In genomic region chr3:194906970-194907629, GRCh38 we compare ENCODE assay signal across 20 cellular contexts.
DNase-seq lines count a peak whose midpoint lies in the region; ATAC-seq and TF ChIP-seq lines count a peak whose summit lies in the region.
"Had no signal": no experiment of that assay in that cellular context is flagged by ENCODE, and none has a peak within 500 bp of the region (broad histone marks: within the 10 kb centered on the region; RNA-seq: fewer than 3 reads in every experiment).

No MANE protein-coding gene starts in this region.

- no peak overlapping the region for H3K27ac ChIP-seq in GM23338 (ENCODE audit: low read depth)
- H3K27ac ChIP-seq in mesendoderm (ENCODE audit: low read depth, low read length) = no peak overlapping the region
- H3K27ac ChIP-seq: coronary artery, PC-9, thyroid gland had no signal

- 0 out of 2 replicates have a peak overlapping the region, but pooled peaks have one; percentile 18 for H2AFZ ChIP-seq in GM23338
- H2AFZ ChIP-seq: PC-9 had no signal

- H3K4me3 Mint-ChIP-seq in Calu3 (ENCODE audit: low read depth, unreplicated experiment) (no peak overlapping the region), GM23338 (no peak overlapping the region)
- no peak overlapping the region for H3K4me3 Mint-ChIP-seq in activated T-helper 17 cell treated with anti-CD3 and anti-CD28 coated beads, Interleukin-2, amount 50 U/mL, for 72 hours
- H3K4me3 Mint-ChIP-seq: CD8-positive, alpha-beta memory T cell; naive thymus-derived CD8-positive, alpha-beta T cell had no signal

- intact Hi-C loops in Calu3 (cut with micrococcal nuclease; ENCODE audit: unreplicated experiment) = no loop called here
- intact Hi-C loops in Right ventricle myocardium superior (cut with DNase I) = no loop called here

- no peaks in the 10 kb centered on the region for H3K9me2 ChIP-seq in GM23338 (ENCODE audit: insufficient read depth)

- H3K79me2 ChIP-seq in GM23338 (replicated peaks; ENCODE audit: insufficient read depth) (no peaks in the 10 kb centered on the region), mesendoderm (ENCODE audit: control insufficient read depth, insufficient read depth, low read length) (no peaks in the 10 kb centered on the region)

- no peak overlapping the region for H3K18ac ChIP-seq in mesendoderm (ENCODE audit: low read length)

- H3K27me3 ChIP-seq in GM23338 (ENCODE audit: insufficient read depth) (no peaks in the 10 kb centered on the region), mesendoderm (ENCODE audit: insufficient read depth, low read length, poor library complexity) (no peaks in the 10 kb centered on the region)
- H3K27me3 ChIP-seq: thyroid gland had no signal

- H3K27me3 Mint-ChIP-seq in Calu3 (ENCODE audit: unreplicated experiment) = peaks cover 36% of the 10 kb centered on the region
- H3K27me3 Mint-ChIP-seq in GM23338 (ENCODE audit: insufficient read depth, low read depth, poor library complexity) = peaks cover 6% of the 10 kb centered on the region
- peaks cover 26% of the 10 kb centered on the region for H3K27me3 Mint-ChIP-seq in activated T-helper 17 cell treated with anti-CD3 and anti-CD28 coated beads, Interleukin-2, amount 50 U/mL, for 72 hours

- no peak overlapping the region for H3K4me2 ChIP-seq in GM23338
- H3K4me2 ChIP-seq in mesendoderm (ENCODE audit: low read length) = no peak overlapping the region
- H3K4me2 ChIP-seq: PC-9 had no signal

- H3K27ac Mint-ChIP-seq in Calu3 (ENCODE audit: unreplicated experiment) = peak overlapping the region; percentile 46
- no peak overlapping the region; the same call in 1 of the 2 replicates for H3K27ac Mint-ChIP-seq in GM23338
- peak overlapping the region; percentile 42 for H3K27ac Mint-ChIP-seq in activated T-helper 17 cell treated with anti-CD3 and anti-CD28 coated beads, Interleukin-2, amount 50 U/mL, for 72 hours
- H3K27ac Mint-ChIP-seq: CD8-positive, alpha-beta memory T cell had no signal

- H3F3A ChIP-seq in GM23338 (replicated peaks; ENCODE audit: low read depth) = no peaks in the 10 kb centered on the region

- TF ChIP-seq CTCF in Calu3 (IDR thresholded peaks at IDR 0.05; ENCODE audit: unreplicated experiment) = no peak
- no peak for TF ChIP-seq CTCF in GM23338 (conservative IDR thresholded peaks at IDR 0.05; ENCODE audit: low read depth in 2 of 2)

- in situ Hi-C loops in G401 (cut with HindIII; ENCODE audit: low sequenced_read_pairs) = no loop called here

- no peak overlapping the region for H2AK5ac ChIP-seq in mesendoderm (ENCODE audit: low read length)

- H2BK120ac ChIP-seq in mesendoderm (ENCODE audit: low read depth, low read length) = no peak overlapping the region

- H3K9ac ChIP-seq in mesendoderm (ENCODE audit: low read length) = no peak overlapping the region

- peaks cover 4% of the 10 kb centered on the region for H3K9me3 Mint-ChIP-seq in Calu3 (ENCODE audit: low read depth, unreplicated experiment)
- H3K9me3 Mint-ChIP-seq in GM23338 = peaks cover 21% of the 10 kb centered on the region
- no peaks in the 10 kb centered on the region for H3K9me3 Mint-ChIP-seq in activated T-helper 17 cell treated with anti-CD3 and anti-CD28 coated beads, Interleukin-2, amount 50 U/mL, for 72 hours

- DNase-seq in Calu3 = no peak
- DNase-seq in GM23338 (ENCODE audit: low spot score) = no peak
- DNase-seq in mesendoderm = peak; percentile 32
- DNase-seq in G401 (ENCODE audit: low spot score) = no peak
- no peak for DNase-seq in Right ventricle myocardium superior
- no peak for DNase-seq in hepatic stellate cell (ENCODE audit: low spot score)
- DNase-seq: activated CD4-positive, alpha-beta T cell treated with anti-CD3 and anti-CD28 coated beads, Interleukin-2, amount 50 U/mL, for 1 hour; activated T-cell treated with anti-CD3 and anti-CD28 coated beads for 4 hours; amniotic stem cell; CD8-positive, alpha-beta memory T cell; KBM-7; left cardiac atrium; naive thymus-derived CD8-positive, alpha-beta T cell; NCI-H187 treated with DMSO at 0.1 percent for 48 hours; posterior cingulate gyrus; stimulated activated naive CD4-positive, alpha-beta T cell; thyroid gland had no signal

- no peak overlapping the region for H3K4ac ChIP-seq in mesendoderm (ENCODE audit: low read depth, low read length)

- H3K4me1 Mint-ChIP-seq in Calu3 (ENCODE audit: low read depth, unreplicated experiment) (peaks cover 19% of the 10 kb centered on the region), GM23338 (no peaks in the 10 kb centered on the region)
- H3K4me1 Mint-ChIP-seq in activated T-helper 17 cell treated with anti-CD3 and anti-CD28 coated beads, Interleukin-2, amount 50 U/mL, for 72 hours = no peaks in the 10 kb centered on the region
- H3K4me1 Mint-ChIP-seq: naive thymus-derived CD8-positive, alpha-beta T cell had no signal

- no peak for ATAC-seq in GM23338
- ATAC-seq in activated T-helper 17 cell treated with anti-CD3 and anti-CD28 coated beads, Interleukin-2, amount 50 U/mL, for 72 hours (replicated peaks) = peak; percentile 62
- ATAC-seq in Right ventricle myocardium superior (ENCODE audit: poor library complexity) = no peak
- ATAC-seq: left cardiac atrium; naive thymus-derived CD8-positive, alpha-beta T cell had no signal

- no CpG with 5 or more reads among the region's 11 CpGs for WGBS in mesendoderm (ENCODE audit: extremely low coverage, insufficient coverage, low lambda C conversion rate)

- H4K20me1 ChIP-seq in GM23338 (replicated peaks; ENCODE audit: insufficient read depth) = no peaks in the 10 kb centered on the region; the same call in 1 of the 2 replicates

- BruUV-seq in Calu3 (replicated peaks; lab: Mats Ljungman, UMichigan) = no TSS peak

- no peaks in the 10 kb centered on the region for H3K79me1 ChIP-seq in mesendoderm (ENCODE audit: low read length)

- no peak overlapping the region for H3K56ac ChIP-seq in mesendoderm (ENCODE audit: low read length)

- H4K8ac ChIP-seq in mesendoderm (ENCODE audit: low read depth, low read length) = no peak overlapping the region

- H2BK5ac ChIP-seq in mesendoderm (ENCODE audit: low read length) = no peak overlapping the region

- no peak overlapping the region for H4K5ac ChIP-seq in mesendoderm (ENCODE audit: low read length)

- H3K36me3 Mint-ChIP-seq in Calu3 (ENCODE audit: insufficient read depth, unreplicated experiment) (no peaks in the 10 kb centered on the region), GM23338 (ENCODE audit: low read depth) (peaks cover 5% of the 10 kb centered on the region; the same call in 2 of the 3 replicates)
- H3K36me3 Mint-ChIP-seq in activated T-helper 17 cell treated with anti-CD3 and anti-CD28 coated beads, Interleukin-2, amount 50 U/mL, for 72 hours (ENCODE audit: low read depth) = no peaks in the 10 kb centered on the region

- no peak overlapping the region for H2BK15ac ChIP-seq in mesendoderm (replicated peaks; ENCODE audit: low read depth)

- H3K4me1 ChIP-seq in GM23338 (ENCODE audit: insufficient read depth) (no peaks in the 10 kb centered on the region), mesendoderm (ENCODE audit: control insufficient read depth, low read depth, low read length) (no peaks in the 10 kb centered on the region)
- H3K4me1 ChIP-seq: thyroid gland had no signal

- H3K4me3 ChIP-seq in GM23338 (no peak overlapping the region), mesendoderm (ENCODE audit: low read length) (no peak overlapping the region)
- H3K4me3 ChIP-seq: coronary artery, PC-9, thyroid gland had no signal

- CTCF ChIA-PET in Calu3 (lab: Charles Lee) = interaction anchor here (0.6 to 2.2 kb wide), 4 partner anchors 16 to 235 kb away, joined by 3 to 18 read pairs (median 4); partner anchors contain the start of gene LSG1

- no peak overlapping the region for H3K23ac ChIP-seq in mesendoderm (ENCODE audit: low read length)

- H3K36me3 ChIP-seq in GM23338 (ENCODE audit: insufficient read depth) = peaks cover 6% of the 10 kb centered on the region; the same call in 1 of the 2 replicates
- no peaks in the 10 kb centered on the region for H3K36me3 ChIP-seq in mesendoderm (ENCODE audit: control insufficient read depth, insufficient read depth, low read length)
- H3K36me3 ChIP-seq: thyroid gland had no signal

TF ChIP-seq in GM23338, 12 proteins besides CTCF, POLR2A, EP300 and RAD21 (continues in another document):
- TF ChIP-seq EZH2 (IDR thresholded peaks at IDR 0.05; ENCODE audit: low read depth, unreplicated experiment) = no peak
- no peak for TF ChIP-seq ZNF331 (CRISPR knock-in tag; IDR thresholded peaks at IDR 0.05; ENCODE audit: low read depth)
